2 cellular contexts compared by ENCODE assay signal in the genomic region with DNA sequence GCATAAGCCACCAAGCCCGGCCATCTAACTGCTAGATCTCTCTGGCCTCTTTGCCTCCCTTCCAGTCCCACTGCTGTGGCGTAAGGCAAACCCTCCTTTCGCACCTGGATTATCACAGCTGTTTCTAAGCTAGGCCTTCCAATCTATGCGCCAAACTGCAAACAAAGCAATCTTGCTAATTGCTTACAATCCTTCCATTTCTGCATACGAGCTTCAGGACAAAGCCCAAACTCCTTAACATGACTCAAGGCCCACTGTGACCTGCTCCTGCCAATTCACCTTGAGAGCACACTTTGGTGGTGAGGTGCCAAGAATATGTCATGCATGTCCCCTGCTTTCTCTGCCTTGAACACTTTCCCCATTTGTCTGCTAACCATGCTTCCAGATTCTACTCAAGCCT.
TF ChIP-seq lines count a peak whose summit lies in the region.

No MANE protein-coding gene starts in this region.

TF ChIP-seq in GM12891, 5 proteins besides CTCF, POLR2A, EP300 and RAD21:
- TF ChIP-seq POU2F2 (IDR thresholded peaks at IDR 0.05; ENCODE audit: low read depth, low read length) (no peak), PAX5 (IDR thresholded peaks at IDR 0.05; ENCODE audit: insufficient read depth, low read length, severe bottlenecking) (no peak), SPI1 (IDR thresholded peaks at IDR 0.05; ENCODE audit: low read depth, low read length) (no peak), POLR2AphosphoS5 (IDR thresholded peaks at IDR 0.05; ENCODE audit: low read depth, low read length) (no peak), TAF1 (IDR thresholded peaks at IDR 0.05; ENCODE audit: low read depth, low read length) (no peak)

TF ChIP-seq in H1, 55 proteins besides CTCF, POLR2A, EP300 and RAD21:
- no peak for TF ChIP-seq CHD2 (IDR thresholded peaks at IDR 0.05; ENCODE audit: low read length)
- TF ChIP-seq SUZ12 (IDR thresholded peaks at IDR 0.05; ENCODE audit: low read length), result no peak
- TF ChIP-seq SIX5 (IDR thresholded peaks at IDR 0.05; ENCODE audit: low read depth, low read length), result no peak
- no peak for TF ChIP-seq CREB1 (IDR thresholded peaks at IDR 0.05)
- TF ChIP-seq, protein P1, sequence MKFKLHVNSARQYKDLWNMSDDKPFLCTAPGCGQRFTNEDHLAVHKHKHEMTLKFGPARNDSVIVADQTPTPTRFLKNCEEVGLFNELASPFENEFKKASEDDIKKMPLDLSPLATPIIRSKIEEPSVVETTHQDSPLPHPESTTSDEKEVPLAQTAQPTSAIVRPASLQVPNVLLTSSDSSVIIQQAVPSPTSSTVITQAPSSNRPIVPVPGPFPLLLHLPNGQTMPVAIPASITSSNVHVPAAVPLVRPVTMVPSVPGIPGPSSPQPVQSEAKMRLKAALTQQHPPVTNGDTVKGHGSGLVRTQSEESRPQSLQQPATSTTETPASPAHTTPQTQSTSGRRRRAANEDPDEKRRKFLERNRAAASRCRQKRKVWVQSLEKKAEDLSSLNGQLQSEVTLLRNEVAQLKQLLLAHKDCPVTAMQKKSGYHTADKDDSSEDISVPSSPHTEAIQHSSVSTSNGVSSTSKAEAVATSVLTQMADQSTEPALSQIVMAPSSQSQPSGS (IDR thresholded peaks at IDR 0.05; ENCODE audit: low read length), result no peak
- no peak for TF ChIP-seq YY1 (IDR thresholded peaks at IDR 0.05; ENCODE audit: low read depth, low read length)
- no peak for TF ChIP-seq TAF1 (IDR thresholded peaks at IDR 0.05; ENCODE audit: low read depth, low read length)
- TF ChIP-seq GTF2F1 (IDR thresholded peaks at IDR 0.05; ENCODE audit: borderline replicate concordance, low read depth, low read length), result no peak
